In the genomic region with DNA sequence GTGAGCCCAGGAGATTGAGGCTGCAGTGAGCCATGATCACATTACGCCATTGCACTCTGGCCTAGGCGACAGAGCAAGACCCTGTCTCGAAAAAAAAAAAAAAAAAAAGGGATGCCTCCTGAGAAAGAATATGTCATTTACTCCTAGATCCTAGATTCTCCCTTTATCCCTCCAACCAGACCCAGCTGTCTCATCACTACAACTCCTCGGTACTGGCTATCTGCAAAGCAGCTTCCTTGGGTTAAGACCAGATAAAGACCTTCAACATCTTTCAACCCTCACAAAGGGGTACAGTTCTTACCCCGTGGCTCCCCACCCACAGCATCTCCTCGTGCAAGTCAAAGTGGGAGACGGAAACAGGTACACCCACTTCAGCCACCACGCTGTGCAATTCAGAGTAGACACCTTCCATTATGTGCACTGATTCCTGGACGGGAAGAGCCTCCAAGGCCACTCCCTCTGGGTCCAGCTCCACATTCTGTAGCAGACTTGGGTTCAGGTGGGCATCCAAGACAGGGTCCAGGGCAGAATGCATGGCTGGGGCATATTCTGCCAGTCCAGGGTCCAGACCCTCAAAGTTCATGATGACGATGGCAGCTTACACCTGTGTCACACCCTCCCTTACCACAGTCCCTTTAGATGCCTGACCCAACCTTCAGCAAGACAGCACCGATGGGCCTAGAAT, we compare ENCODE assay signal across 10 cellular contexts. TPM values are rescaled to one million over a fixed set of nuclear protein-coding genes. Genes with fewer than 3 reads are reported as not detected.
DNase-seq lines count a peak whose midpoint lies in the region; ATAC-seq, FAIRE-seq and TF ChIP-seq lines count a peak whose summit lies in the region.
"Had no signal": no experiment of that assay in that cellular context is flagged by ENCODE, and none has a peak within 500 bp of the region (broad histone marks: within the 10 kb centered on the region; RNA-seq: fewer than 3 reads in every experiment).

No MANE protein-coding gene starts in this region.

- no peaks in the 10 kb centered on the region for H3K79me2 ChIP-seq in astrocyte (ENCODE audit: insufficient read depth, low read length)

- TF ChIP-seq POLR2A in right lobe of liver (IDR thresholded peaks at IDR 0.05), result no peak

- 89% methylated on average over 10 of the region's 11 CpGs for WGBS in right lobe of liver (ENCODE audit: insufficient coverage, low coverage, low lambda C conversion rate, missing lambda C conversion rate)
- 92 to 96% methylated on average over 9 to 11 of the region's 11 CpGs for WGBS in aorta, 2 donors

- FAIRE-seq in astrocyte (lab: Jason Lieb, UNC), result no peak

- no peak for DNase-seq in activated T-cell treated with anti-CD3 and anti-CD28 coated beads, Interleukin-2, amount 50 U/mL, for 24 hours
- DNase-seq in activated T-cell treated with anti-CD3 and anti-CD28 coated beads, Interleukin-2, amount 50 U/mL, for 1 hour, result no peak
- DNase-seq in astrocyte (ENCODE audit: low read depth) (no peak), right lobe of liver (no peak), tibial artery (no peak), aorta (no peak)

- peaks cover 40% of the 10 kb centered on the region for H3K4me1 Mint-ChIP-seq in activated T-cell treated with anti-CD3 and anti-CD28 coated beads, Interleukin-2, amount 50 U/mL, for 24 hours (ENCODE audit: low read depth)
- peaks cover 4% of the 10 kb centered on the region for H3K4me1 Mint-ChIP-seq in astrocyte (ENCODE audit: low read depth, unreplicated experiment)

- ATAC-seq in right lobe of liver (no peak), GM18870 (IDR thresholded peaks at IDR 0.05; ENCODE audit: unreplicated experiment) (no peak), aorta (ENCODE audit: low FRiP score) (no peak), GM21381 (IDR thresholded peaks at IDR 0.05; ENCODE audit: unreplicated experiment) (no peak)

- H3K27me3 Mint-ChIP-seq in activated T-cell treated with anti-CD3 and anti-CD28 coated beads, Interleukin-2, amount 50 U/mL, for 24 hours, result no peaks in the 10 kb centered on the region
- H3K27me3 Mint-ChIP-seq in astrocyte (ENCODE audit: low read depth, unreplicated experiment), result no peaks in the 10 kb centered on the region

- H3K9ac ChIP-seq in astrocyte (ENCODE audit: low read length), result peak overlapping the region; percentile 87

- H3K9me3 ChIP-seq in astrocyte (ENCODE audit: insufficient read depth, low read depth, low read length) (no peaks in the 10 kb centered on the region), right lobe of liver (no peaks in the 10 kb centered on the region), tibial artery (no peaks in the 10 kb centered on the region), aorta (ENCODE audit: control insufficient read depth, low read length) (no peaks in the 10 kb centered on the region)

- H3K27me3 ChIP-seq in astrocyte (ENCODE audit: insufficient read depth, low read length) (no peaks in the 10 kb centered on the region), right lobe of liver (no peaks in the 10 kb centered on the region), tibial artery (no peaks in the 10 kb centered on the region), aorta (ENCODE audit: control insufficient read depth in 1 of 2, insufficient read depth in 2 of 2, low read length in 1 of 2) (no peaks in the 10 kb centered on the region)

- peak overlapping the region; percentile 89 for H3K4me2 ChIP-seq in astrocyte (ENCODE audit: low read length)

- peak overlapping the region; percentile 95 for H3K27ac ChIP-seq in astrocyte (ENCODE audit: low read depth, low read length)
- peak overlapping the region; percentile 91 to 94 (median 93) for H3K27ac ChIP-seq in right lobe of liver
- H3K27ac ChIP-seq in tibial artery, result peak overlapping the region; percentile 92 to 97
- peak overlapping the region in 1 of 2 donors; percentile 8 for H3K27ac ChIP-seq in aorta (ENCODE audit: low read depth in 1 of 2, low read length in 2 of 2)

- no peak for TF ChIP-seq CTCF in astrocyte (IDR thresholded peaks at IDR 0.05; ENCODE audit: insufficient read depth, low read depth, low read length)
- TF ChIP-seq CTCF in right lobe of liver (IDR thresholded peaks at IDR 0.05), result no peak
- no peak for TF ChIP-seq CTCF in tibial artery (IDR thresholded peaks at IDR 0.05)

- H3K27ac Mint-ChIP-seq in activated T-cell treated with anti-CD3 and anti-CD28 coated beads, Interleukin-2, amount 50 U/mL, for 24 hours, result peak overlapping the region; percentile 100
- H3K27ac Mint-ChIP-seq in astrocyte (ENCODE audit: unreplicated experiment), result peak overlapping the region; percentile 99

- intact Hi-C loops in right lobe of liver (cut with DNase I) (no loop called here), tibial artery (cut with DNase I; ENCODE audit: low total_unique reads) (no loop called here), aorta (cut with DNase I) (no loop called here)

- H3K36me3 ChIP-seq in astrocyte (ENCODE audit: insufficient read depth, low read length) (no peaks in the 10 kb centered on the region), right lobe of liver (peaks cover 0 to 9% (median 3%) of the 10 kb centered on the region in 4 donors), tibial artery (peaks cover 0 to 12% (median 8%) of the 10 kb centered on the region in 3 donors), aorta (ENCODE audit: control insufficient read depth in 1 of 2, insufficient read depth in 2 of 2, low read length in 1 of 2) (no peaks in the 10 kb centered on the region)

- peak overlapping the region; percentile 73 for H2AFZ ChIP-seq in astrocyte (ENCODE audit: low read depth, low read length)

- H3K4me1 ChIP-seq in astrocyte (ENCODE audit: insufficient read depth, low read length) (peaks cover 15% of the 10 kb centered on the region), right lobe of liver (peaks cover 0 to 18% (median 0%) of the 10 kb centered on the region in 4 donors), tibial artery (peaks cover 0 to 17% (median 10%) of the 10 kb centered on the region in 4 donors), aorta (ENCODE audit: control insufficient read depth in 1 of 2, insufficient read depth in 2 of 2, low read length in 2 of 2) (no peaks in the 10 kb centered on the region)

- H4K20me1 ChIP-seq in astrocyte (ENCODE audit: insufficient read depth, low read length), result no peaks in the 10 kb centered on the region

- H3K9me3 Mint-ChIP-seq in activated T-cell treated with anti-CD3 and anti-CD28 coated beads, Interleukin-2, amount 50 U/mL, for 24 hours, result no peaks in the 10 kb centered on the region
- no peaks in the 10 kb centered on the region for H3K9me3 Mint-ChIP-seq in astrocyte (ENCODE audit: unreplicated experiment)

- peaks cover 22% of the 10 kb centered on the region for H3K36me3 Mint-ChIP-seq in activated T-cell treated with anti-CD3 and anti-CD28 coated beads, Interleukin-2, amount 50 U/mL, for 24 hours (ENCODE audit: low read depth)
- peaks cover 2% of the 10 kb centered on the region for H3K36me3 Mint-ChIP-seq in astrocyte (ENCODE audit: low read depth, unreplicated experiment)

- peak overlapping the region; percentile 68 for H3K4me3 ChIP-seq in astrocyte (ENCODE audit: insufficient read depth, low read depth, low read length)
- peak overlapping the region; percentile 53 to 68 (median 57) for H3K4me3 ChIP-seq in right lobe of liver
- H3K4me3 ChIP-seq in tibial artery, result peak overlapping the region; percentile 60 to 76
- H3K4me3 ChIP-seq in aorta (ENCODE audit: low read length in 2 of 2), result no peak overlapping the region

- peak overlapping the region; percentile 96 for H3K4me3 Mint-ChIP-seq in activated T-cell treated with anti-CD3 and anti-CD28 coated beads, Interleukin-2, amount 50 U/mL, for 24 hours
- peak overlapping the region; percentile 92 for H3K4me3 Mint-ChIP-seq in astrocyte (ENCODE audit: unreplicated experiment)

RNA-seq across cellular contexts. Expression of a gene that starts 1.1 kb away (rescaled TPM):
- 10.1 and 15.4 TPM in 2 replicates for total RNA-seq in astrocyte
- total RNA-seq in right lobe of liver, result 100 to 1,000 TPM in 1 of 6 experiments, 10 to 100 TPM in 5; 21.7 to 109 (median 57.7) TPM
- 10 to 100 TPM; 40.1 to 83.5 TPM for total RNA-seq in aorta
- 10 to 100 TPM in 1 of 2 donors, 1 to 10 TPM in 1; 6.1 to 73.2 TPM for polyA plus RNA-seq in aorta

RNA-seq across cellular contexts. Expression of a gene that starts 6.0 kb away (rescaled TPM):
- total RNA-seq in astrocyte (0.32 TPM in 1 of 2 replicates, not detected in the other), right lobe of liver (not detected), aorta (under 1 TPM in 1 of 2 donors, not detected in 1; 0.52 TPM)
- polyA plus RNA-seq in aorta, result not detected

RNA-seq across cellular contexts. Expression of a gene that starts 16.9 kb away (rescaled TPM):
- total RNA-seq in astrocyte (187 and 202 TPM in 2 replicates), right lobe of liver (10 to 100 TPM; 63.7 to 93.7 (median 76.5) TPM), aorta (10 to 100 TPM; 72.2 to 92.0 TPM)
- polyA plus RNA-seq in aorta, result 100 to 1,000 TPM in 1 of 2 donors, 10 to 100 TPM in 1; 96.2 to 149 TPM

RNA-seq across cellular contexts. Expression of a gene that starts 27.3 kb away (rescaled TPM):
- total RNA-seq in astrocyte (257 and 291 TPM in 2 replicates), right lobe of liver (100 to 1,000 TPM in 4 of 6 experiments, 10 to 100 TPM in 2; 82.8 to 182 (median 108) TPM), aorta (100 to 1,000 TPM; 129 to 191 TPM)
- polyA plus RNA-seq in aorta, result 100 to 1,000 TPM in 1 of 2 donors, 10 to 100 TPM in 1; 20.0 to 111 TPM

RNA-seq across cellular contexts. Expression of a gene that starts 30.0 kb away (rescaled TPM):
- total RNA-seq in astrocyte (not detected in 2 replicates), right lobe of liver (100 to 1,000 TPM; 110 to 270 (median 205) TPM), aorta (not detected)
- polyA plus RNA-seq in aorta, result under 1 TPM in 1 of 2 donors, not detected in 1; 0.50 TPM
- total RNA-seq: dermis microvascular lymphatic vessel endothelial cell, LHCN-M2 had no signal

Comparison
In these comparisons a context has a peak if more than half of its experiments do, and no peak if none do; other contexts are left out.
1. H3K4me3 ChIP-seq: peak in astrocyte (single experiment), right lobe of liver (3 of 3) and tibial artery (2 of 2); none in aorta (0 of 2).